In the genomic region with DNA sequence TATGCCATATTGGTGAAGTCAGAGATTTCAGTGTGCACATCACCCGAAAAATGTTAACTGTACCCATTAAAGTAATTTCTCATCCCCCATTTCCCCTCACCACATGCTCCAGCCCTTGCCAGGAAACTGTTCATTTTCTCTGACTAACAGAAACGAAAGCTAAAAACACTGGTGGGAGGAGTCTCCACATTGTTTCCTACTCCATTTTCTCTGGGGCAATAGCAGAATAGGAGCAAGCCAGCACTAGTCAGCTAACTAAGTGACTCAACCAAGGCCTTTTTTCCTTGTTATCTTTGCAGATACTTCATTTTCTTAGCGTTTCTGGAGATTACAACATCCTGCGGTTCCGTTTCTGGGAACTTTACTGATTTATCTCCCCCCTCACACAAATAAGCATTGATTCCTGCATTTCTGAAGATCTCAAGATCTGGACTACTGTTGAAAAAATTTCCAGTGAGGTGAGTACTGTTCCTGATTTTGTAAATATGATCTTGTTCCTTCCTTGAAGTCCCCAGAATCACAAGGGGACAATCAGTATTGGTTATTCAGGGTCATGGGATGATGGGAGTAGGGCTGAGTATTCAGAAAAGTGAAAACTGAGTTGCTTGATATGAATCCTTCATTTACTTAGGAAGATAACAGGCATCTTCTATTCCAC, we compare ENCODE assay signal across 8 cellular contexts. TPM values are rescaled to one million over a fixed set of nuclear protein-coding genes. Genes with fewer than 3 reads are reported as not detected.
DNase-seq lines count a peak whose midpoint lies in the region; ATAC-seq, FAIRE-seq and TF ChIP-seq lines count a peak whose summit lies in the region.

A gene (plus strand): TSS at position 204 of the 658 bp plus-strand sequence. CDS start 4,774 bp downstream, outside the sequence.

- no peaks in the 10 kb centered on the region for H3K27me3 Mint-ChIP-seq in activated naive CD4-positive, alpha-beta T cell treated with anti-CD3 and anti-CD28 coated beads, Interleukin-2, amount 50 U/mL, for 24 hours
- H3K27me3 Mint-ChIP-seq in progenitor cell of endocrine pancreas, result no peaks in the 10 kb centered on the region

- peak within 1 kb of the TSS; percentile 57 for H3K4me2 ChIP-seq in A549

- POLR2A ChIA-PET in A549 (lab: Yijun Ruan, JAX), result no interaction called here

- peaks cover 58% of the 10 kb centered on the region for H3K4me1 Mint-ChIP-seq in activated naive CD4-positive, alpha-beta T cell treated with anti-CD3 and anti-CD28 coated beads, Interleukin-2, amount 50 U/mL, for 24 hours
- peaks cover 32% of the 10 kb centered on the region for H3K4me1 Mint-ChIP-seq in progenitor cell of endocrine pancreas (ENCODE audit: low read depth)

- no peaks in the 10 kb centered on the region for H3K9me3 Mint-ChIP-seq in activated naive CD4-positive, alpha-beta T cell treated with anti-CD3 and anti-CD28 coated beads, Interleukin-2, amount 50 U/mL, for 24 hours
- H3K9me3 Mint-ChIP-seq in progenitor cell of endocrine pancreas (ENCODE audit: low read depth), result peaks cover 5% of the 10 kb centered on the region

- peak; percentile 74 to 77 for ATAC-seq in A549
- ATAC-seq in GM18517 (IDR thresholded peaks at IDR 0.05; ENCODE audit: unreplicated experiment), result peak; percentile 64
- ATAC-seq in HG03045 (IDR thresholded peaks at IDR 0.05; ENCODE audit: unreplicated experiment), result peak; percentile 79

- H3K4me1 ChIP-seq in A549, result no peaks in the 10 kb centered on the region

- peak within 1 kb of the TSS; percentile 96 for H3K4me3 Mint-ChIP-seq in activated naive CD4-positive, alpha-beta T cell treated with anti-CD3 and anti-CD28 coated beads, Interleukin-2, amount 50 U/mL, for 24 hours
- peak within 1 kb of the TSS; percentile 16 for H3K4me3 Mint-ChIP-seq in progenitor cell of endocrine pancreas (ENCODE audit: low read depth)

- CTCF ChIA-PET in A549 (lab: Yijun Ruan, JAX), result no interaction called here

- H3K27ac ChIP-seq in A549, result peak within 1 kb of the TSS in 1 of 2 experiments; percentile 8; a peak in 1 of 6 replicates

- peak within 1 kb of the TSS; percentile 100 for H3K27ac Mint-ChIP-seq in activated naive CD4-positive, alpha-beta T cell treated with anti-CD3 and anti-CD28 coated beads, Interleukin-2, amount 50 U/mL, for 24 hours
- peak within 1 kb of the TSS; percentile 25 for H3K27ac Mint-ChIP-seq in progenitor cell of endocrine pancreas

- peaks cover 31% of the 10 kb centered on the region for H3K36me3 Mint-ChIP-seq in activated naive CD4-positive, alpha-beta T cell treated with anti-CD3 and anti-CD28 coated beads, Interleukin-2, amount 50 U/mL, for 24 hours
- H3K36me3 Mint-ChIP-seq in progenitor cell of endocrine pancreas (ENCODE audit: insufficient read depth), result no peaks in the 10 kb centered on the region

- no peak for TF ChIP-seq CTCF in A549 (IDR thresholded peaks at IDR 0.05)
- TF ChIP-seq CTCF in progenitor cell of endocrine pancreas (IDR thresholded peaks at IDR 0.05; ENCODE audit: unreplicated experiment), result no peak

- H3K4me3 ChIP-seq in A549, result 0 out of 3 replicates have a peak within 1 kb of the TSS, but pooled peaks have one; percentile 15

- DNase-seq in A549 (ENCODE audit: low read depth in 1 of 2, low spot score in 1 of 2) (peak; percentile 10 to 19), germinal center (ENCODE audit: low spot score) (peak; percentile 62), progenitor cell of endocrine pancreas (ENCODE audit: low spot score, unreplicated experiment) (no peak), NCI-H446 treated with DMSO at 0.1 percent for 48 hours (lab: John Stamatoyannopoulos, UW) (no peak)

- no peak for TF ChIP-seq POLR2A in A549 (IDR thresholded peaks at IDR 0.05; ENCODE audit: low read length)

- WGBS in A549 (ENCODE audit: missing lambda C conversion rate), result 14% methylated on average over 5 of the region's 5 CpGs

- H3K9me3 ChIP-seq in A549, result no peaks in the 10 kb centered on the region

- no peak for TF ChIP-seq RAD21 in A549 (conservative IDR thresholded peaks at IDR 0.05 in 1 of 2, IDR thresholded peaks at IDR 0.05 in 1 of 2)

- TF ChIP-seq EP300 in A549 (IDR thresholded peaks at IDR 0.05), result no peak

- no peak for FAIRE-seq in A549 (lab: Jason Lieb, UNC)

TF ChIP-seq in A549, 52 proteins besides CTCF, POLR2A, EP300 and RAD21:
- no peak for TF ChIP-seq EHMT2 (IDR thresholded peaks at IDR 0.05; ENCODE audit: low read depth)
- TF ChIP-seq FOXS1 (CRISPR knock-in tag; IDR thresholded peaks at IDR 0.05), result no peak
- no peak for TF ChIP-seq KDM1A (IDR thresholded peaks at IDR 0.05; ENCODE audit: low read depth)
- TF ChIP-seq HOXB5 (CRISPR knock-in tag; IDR thresholded peaks at IDR 0.05), result no peak
- no peak for TF ChIP-seq JUNB (IDR thresholded peaks at IDR 0.05)

TF ChIP-seq in PFSK-1, 5 proteins besides CTCF, POLR2A, EP300 and RAD21:
- peak; percentile 67; the same call in 1 of the 2 replicates for TF ChIP-seq SIN3A (IDR thresholded peaks at IDR 0.05; ENCODE audit: borderline replicate concordance, insufficient read depth, low read length)
- TF ChIP-seq TAF1 (IDR thresholded peaks at IDR 0.05; ENCODE audit: borderline replicate concordance, insufficient read depth, low read length), result peak; percentile 75; the same call in 1 of the 2 replicates
- TF ChIP-seq POLR2AphosphoS5 (IDR thresholded peaks at IDR 0.05; ENCODE audit: low read depth, low read length), result peak; percentile 64
- no peak for TF ChIP-seq FOXP2 (optimal IDR thresholded peaks at IDR 0.05; ENCODE audit: borderline replicate concordance, extremely low read depth, extremely low read length, insufficient read depth)
- TF ChIP-seq, protein P1, sequence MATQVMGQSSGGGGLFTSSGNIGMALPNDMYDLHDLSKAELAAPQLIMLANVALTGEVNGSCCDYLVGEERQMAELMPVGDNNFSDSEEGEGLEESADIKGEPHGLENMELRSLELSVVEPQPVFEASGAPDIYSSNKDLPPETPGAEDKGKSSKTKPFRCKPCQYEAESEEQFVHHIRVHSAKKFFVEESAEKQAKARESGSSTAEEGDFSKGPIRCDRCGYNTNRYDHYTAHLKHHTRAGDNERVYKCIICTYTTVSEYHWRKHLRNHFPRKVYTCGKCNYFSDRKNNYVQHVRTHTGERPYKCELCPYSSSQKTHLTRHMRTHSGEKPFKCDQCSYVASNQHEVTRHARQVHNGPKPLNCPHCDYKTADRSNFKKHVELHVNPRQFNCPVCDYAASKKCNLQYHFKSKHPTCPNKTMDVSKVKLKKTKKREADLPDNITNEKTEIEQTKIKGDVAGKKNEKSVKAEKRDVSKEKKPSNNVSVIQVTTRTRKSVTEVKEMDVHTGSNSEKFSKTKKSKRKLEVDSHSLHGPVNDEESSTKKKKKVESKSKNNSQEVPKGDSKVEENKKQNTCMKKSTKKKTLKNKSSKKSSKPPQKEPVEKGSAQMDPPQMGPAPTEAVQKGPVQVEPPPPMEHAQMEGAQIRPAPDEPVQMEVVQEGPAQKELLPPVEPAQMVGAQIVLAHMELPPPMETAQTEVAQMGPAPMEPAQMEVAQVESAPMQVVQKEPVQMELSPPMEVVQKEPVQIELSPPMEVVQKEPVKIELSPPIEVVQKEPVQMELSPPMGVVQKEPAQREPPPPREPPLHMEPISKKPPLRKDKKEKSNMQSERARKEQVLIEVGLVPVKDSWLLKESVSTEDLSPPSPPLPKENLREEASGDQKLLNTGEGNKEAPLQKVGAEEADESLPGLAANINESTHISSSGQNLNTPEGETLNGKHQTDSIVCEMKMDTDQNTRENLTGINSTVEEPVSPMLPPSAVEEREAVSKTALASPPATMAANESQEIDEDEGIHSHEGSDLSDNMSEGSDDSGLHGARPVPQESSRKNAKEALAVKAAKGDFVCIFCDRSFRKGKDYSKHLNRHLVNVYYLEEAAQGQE (IDR thresholded peaks at IDR 0.05; ENCODE audit: insufficient read depth in 1 of 2, low read depth in 2 of 2, low read length in 2 of 2), result peak in 1 of 2 experiments; percentile 54; a peak in 1 of 4 replicates

RNA-seq across cellular contexts. Expression of the gene that starts here (rescaled TPM):
- polyA plus RNA-seq in A549 (2011; rRNA removed) (2.7 and 3.3 TPM in 2 replicates), A549 (2017; fragmentation: RNase III; extraction: RNeasy Plus Mini Kit Qiagen cat#74134 plus additional on column Dnase treatment) (1.2 to 2.0 TPM (median 1.5 TPM) in 3 replicates)
- 0.34 and 0.44 TPM in 2 replicates for polyA plus RNA-seq in A549 (2012; cell fraction: cytosol; rRNA removed)
- polyA plus RNA-seq in A549 (2012; cell fraction: nucleus; rRNA removed), result 0.24 and 0.38 TPM in 2 replicates
- 1.5 and 2.2 TPM in 2 replicates for polyA minus RNA-seq in A549 (2011; rRNA and poly(A)+ RNA removed)
- polyA plus RNA-seq in PFSK-1 (2012; ENCODE audit: insufficient read length, low read depth), result 88.1 TPM
- total RNA-seq in progenitor cell of endocrine pancreas, result 8.9 and 9.5 TPM in 2 replicates

Comparison
In these comparisons a context has a peak if more than half of its experiments do, and no peak if none do; other contexts are left out.
1. DNase-seq: peak in A549 (2 of 2) and germinal center (single experiment); none in progenitor cell of endocrine pancreas (single experiment) and NCI-H446 treated with DMSO at 0.1 percent for 48 hours (single experiment).
2. Peak in every context shown above with its lines, with median percentiles within 50 percentile points of each other: ATAC-seq.